24 cellular contexts compared by ENCODE assay signal in genomic region chr14:81772391-81772790, GRCh38.
"Had no signal": no experiment of that assay in that cellular context is flagged by ENCODE, and none has a peak within 500 bp of the region (broad histone marks: within the 10 kb centered on the region; RNA-seq: fewer than 3 reads in every experiment).

No MANE protein-coding gene starts in this region.

- DNase-seq: activated CD4-positive, alpha-beta T cell treated with anti-CD3 and anti-CD28 coated beads, Interleukin-2, amount 10 ng/mL, durations not matched to agents 7 days and 5 days; activated CD8-positive, alpha-beta memory T cell treated with anti-CD3 and anti-CD28 coated beads for 24 hours; activated naive CD8-positive, alpha-beta T cell treated with anti-CD3 and anti-CD28 coated beads for 36 hours; amygdala; body of pancreas; caudate nucleus; effector CD4-positive, alpha-beta T cell; esophagus squamous epithelium; foreskin fibroblast; glutamatergic neuron; nucleus accumbens; right cardiac atrium; stimulated activated CD4-positive, alpha-beta T cell treated with anti-CD3 and anti-CD28 coated beads, Interleukin-15, amount 100 ng/mL, for 24 hours; stimulated activated CD4-positive, alpha-beta T cell treated with anti-CD3 and anti-CD28 coated beads, Interleukin-4, amount 100 ng/mL, for 24 hours; stimulated activated naive CD4-positive, alpha-beta T cell treated with Interleukin-2 at 50 U/mL for 16 hours; substantia nigra had no signal

- H3K27ac Mint-ChIP-seq: activated CD4-positive, alpha-beta T cell treated with anti-CD3 and anti-CD28 coated beads, Interleukin-2, amount 10 ng/mL, durations not matched to agents 7 days and 5 days; activated naive CD8-positive, alpha-beta T cell treated with anti-CD3 and anti-CD28 coated beads for 36 hours; activated T-helper 1 cell treated with anti-CD3 and anti-CD28 coated beads, Interleukin-12 subunit alpha, Interleukin-12 subunit beta, Interleukin-2, Interleukin-4 antibody, amounts not matched to agents 30 ng/mL and 10 ng/mL and 1 ng/mL, durations not matched to agents 14 hours and 24 hours and 36 hours; natural killer cell treated with Interleukin-12 subunit alpha and Interleukin-12 subunit beta and Interleukin-15 and Interleukin-18, amount 100 ng/mL, for 72 hours; progenitor cell of endocrine pancreas had no signal

- ATAC-seq: body of pancreas; natural killer cell treated with Interleukin-12 subunit alpha and Interleukin-12 subunit beta and Interleukin-15 and Interleukin-18, amount 100 ng/mL, for 72 hours; right cardiac atrium had no signal

- H3K4me3 Mint-ChIP-seq: activated CD4-positive, alpha-beta T cell treated with anti-CD3 and anti-CD28 coated beads, Interleukin-2, amount 10 ng/mL, durations not matched to agents 7 days and 5 days; activated naive CD8-positive, alpha-beta T cell treated with anti-CD3 and anti-CD28 coated beads for 36 hours; activated T-helper 1 cell treated with anti-CD3 and anti-CD28 coated beads, Interleukin-12 subunit alpha, Interleukin-12 subunit beta, Interleukin-2, Interleukin-4 antibody, amounts not matched to agents 30 ng/mL and 10 ng/mL and 1 ng/mL, durations not matched to agents 14 hours and 24 hours and 36 hours; natural killer cell treated with Interleukin-12 subunit alpha and Interleukin-12 subunit beta and Interleukin-15 and Interleukin-18, amount 100 ng/mL, for 72 hours had no signal

- H3K36me3 Mint-ChIP-seq: activated naive CD8-positive, alpha-beta T cell treated with anti-CD3 and anti-CD28 coated beads for 36 hours; natural killer cell treated with Interleukin-12 subunit alpha and Interleukin-12 subunit beta and Interleukin-15 and Interleukin-18, amount 100 ng/mL, for 72 hours had no signal

- H3K27me3 ChIP-seq: body of pancreas, esophagus squamous epithelium, tibial nerve, vagina had no signal

- H3K9me3 ChIP-seq: body of pancreas, esophagus squamous epithelium, tibial nerve, vagina had no signal

- H3K27ac ChIP-seq: body of pancreas, coronary artery, esophagus squamous epithelium, vagina had no signal

- H3K4me1 ChIP-seq: body of pancreas, esophagus squamous epithelium, tibial nerve, vagina had no signal

- H3K4me1 Mint-ChIP-seq: activated CD4-positive, alpha-beta T cell treated with anti-CD3 and anti-CD28 coated beads, Interleukin-2, amount 10 ng/mL, durations not matched to agents 7 days and 5 days; activated naive CD8-positive, alpha-beta T cell treated with anti-CD3 and anti-CD28 coated beads for 36 hours had no signal

- H3K4me3 ChIP-seq: body of pancreas, coronary artery, esophagus squamous epithelium, skin epidermis, tibial nerve, vagina had no signal

- H3K27me3 Mint-ChIP-seq: activated CD4-positive, alpha-beta T cell treated with anti-CD3 and anti-CD28 coated beads, Interleukin-2, amount 10 ng/mL, durations not matched to agents 7 days and 5 days; natural killer cell treated with Interleukin-12 subunit alpha and Interleukin-12 subunit beta and Interleukin-15 and Interleukin-18, amount 100 ng/mL, for 72 hours; progenitor cell of endocrine pancreas had no signal

- FAIRE-seq: endothelial cell of umbilical vein had no signal

- H3K36me3 ChIP-seq: esophagus squamous epithelium, tibial nerve, vagina had no signal
